34 cellular contexts compared by ENCODE assay signal in genomic region chr20:23433628-23434027, GRCh38. TPM values are rescaled to one million over a fixed set of nuclear protein-coding genes. Genes with fewer than 3 reads are reported as not detected.
"Had no signal": no experiment of that assay in that cellular context is flagged by ENCODE, and none has a peak within 500 bp of the region (broad histone marks: within the 10 kb centered on the region; RNA-seq: fewer than 3 reads in every experiment).

No MANE protein-coding gene starts in this region.

- H3K9ac ChIP-seq: neural progenitor cell, parathyroid adenoma had no signal

- H2AFZ ChIP-seq: hepatocyte, neural progenitor cell, parathyroid adenoma had no signal

- FAIRE-seq: small intestine had no signal

- H3K9me3 ChIP-seq: left ventricle myocardium inferior, neutrophil, sigmoid colon, spleen, tibial nerve, uterus had no signal

- H3K27ac ChIP-seq: hepatocyte, left ventricle myocardium inferior, neural progenitor cell, neutrophil, parathyroid adenoma, sigmoid colon, spleen, tibial nerve, uterus had no signal

- DNase-seq: islet precursor cell; left ventricle myocardium inferior; mesendoderm; naive B cell; natural killer cell; nephron progenitor cell; occipital lobe; retina; right cardiac atrium; sigmoid colon; small intestine; spleen; stimulated activated CD4-positive, alpha-beta T cell treated with anti-CD3 and anti-CD28 coated beads, Interleukin-4, amount 100 ng/mL, for 24 hours; stimulated activated naive CD4-positive, alpha-beta T cell; stimulated activated naive CD8-positive, alpha-beta T cell treated with anti-CD3 and anti-CD28 coated beads, Interleukin-15, amount 100 ng/mL, for 72 hours; substantia nigra; uterus had no signal

- H3K36me3 ChIP-seq: left ventricle myocardium inferior, neural progenitor cell, neutrophil, sigmoid colon, spleen, tibial nerve, uterus had no signal

- H3K4me1 ChIP-seq: neural progenitor cell, parathyroid adenoma, spleen, uterus had no signal

- H3K4me3 ChIP-seq: hepatocyte, left ventricle myocardium inferior, lung, neural progenitor cell, sigmoid colon, spleen, tibial nerve, uterus had no signal

- ATAC-seq: natural killer cell; right cardiac atrium; stimulated activated effector memory CD8-positive, alpha-beta T cell treated with anti-CD3 and anti-CD28 coated beads, Interleukin-12 subunit alpha, Interleukin-12 subunit beta, amount 100 ng/mL, for 72 hours; stimulated activated naive CD8-positive, alpha-beta T cell treated with anti-CD3 and anti-CD28 coated beads, Interleukin-15, amount 100 ng/mL, for 72 hours had no signal

- H3K79me2 ChIP-seq: hepatocyte, parathyroid adenoma had no signal

- H3K4me2 ChIP-seq: hepatocyte, neural progenitor cell had no signal

- H3K27me3 ChIP-seq: hepatocyte, neural progenitor cell, neutrophil, sigmoid colon, spleen, tibial nerve, uterus had no signal

RNA-seq across cellular contexts. Expression of gene CSTL1, which starts 5.9 kb away (rescaled TPM):
- total RNA-seq: hepatocyte, kidney epithelial cell, left ventricle myocardium inferior, lower leg skin, lung, mesothelial cell of epicardium, mononuclear cell, natural killer cell, occipital lobe, osteocyte, progenitor cell of endocrine pancreas, pulmonary artery endothelial cell, right cardiac atrium, sigmoid colon, spleen, temporal lobe, tibial nerve, ureter, uterus had no signal
- polyA plus RNA-seq: hepatocyte, lung, right cardiac atrium, sigmoid colon, small intestine, spleen had no signal

RNA-seq across cellular contexts. Expression of gene CST11, which starts 19.0 kb away (rescaled TPM):
- total RNA-seq: hepatocyte, kidney epithelial cell, left ventricle myocardium inferior, lower leg skin, lung, mesothelial cell of epicardium, mononuclear cell, natural killer cell, occipital lobe, osteocyte, progenitor cell of endocrine pancreas, pulmonary artery endothelial cell, right cardiac atrium, sigmoid colon, spleen, temporal lobe, tibial nerve, ureter, uterus had no signal
- polyA plus RNA-seq: hepatocyte, lung, right cardiac atrium, sigmoid colon, small intestine, spleen had no signal

RNA-seq across cellular contexts. Expression of gene CST8, which starts 57.3 kb away (rescaled TPM):
- total RNA-seq: hepatocyte, kidney epithelial cell, left ventricle myocardium inferior, lower leg skin, lung, mesothelial cell of epicardium, mononuclear cell, natural killer cell, occipital lobe, osteocyte, progenitor cell of endocrine pancreas, pulmonary artery endothelial cell, right cardiac atrium, sigmoid colon, spleen, temporal lobe, tibial nerve, ureter, uterus had no signal
- polyA plus RNA-seq: hepatocyte, lung, right cardiac atrium, sigmoid colon, small intestine, spleen, thymus had no signal
